1 cellular context compared by ENCODE assay signal in genomic region chr2:41990688-41991087, GRCh38.
TF ChIP-seq lines count a peak whose summit lies in the region.

No MANE protein-coding gene starts in this region.

TF ChIP-seq in IMR-90, 13 proteins besides CTCF, POLR2A, EP300 and RAD21:
- TF ChIP-seq BHLHE40 (IDR thresholded peaks at IDR 0.05; ENCODE audit: low read depth, low read length): peak; percentile 34; the same call in 1 of the 2 replicates
- no peak for TF ChIP-seq MAFK (IDR thresholded peaks at IDR 0.05; ENCODE audit: low read depth, low read length)
- no peak for TF ChIP-seq MXI1 (IDR thresholded peaks at IDR 0.05; ENCODE audit: borderline replicate concordance, low read depth, low read length)
- TF ChIP-seq FOS (IDR thresholded peaks at IDR 0.05; ENCODE audit: low read depth, low read length): peak; percentile 17; the same call in 1 of the 2 replicates
- TF ChIP-seq NFE2L2 (IDR thresholded peaks at IDR 0.05; ENCODE audit: low read depth, low read length): no peak
